ENCODE assay signal across 22 cellular contexts in genomic region chr19:40580619-40581018, GRCh38. TPM values are rescaled to one million over a fixed set of nuclear protein-coding genes. Genes with fewer than 3 reads are reported as not detected.
DNase-seq lines count a peak whose midpoint lies in the region; ATAC-seq, FAIRE-seq and TF ChIP-seq lines count a peak whose summit lies in the region.
"Had no signal": no experiment of that assay in that cellular context is flagged by ENCODE, and none has a peak within 500 bp of the region (broad histone marks: within the 10 kb centered on the region; RNA-seq: fewer than 3 reads in every experiment).

No MANE protein-coding gene starts in this region.

- no peak for TF ChIP-seq RAD21 in K562 (CRISPR knock-in tag; conservative IDR thresholded peaks at IDR 0.05 in 1 of 2, IDR thresholded peaks at IDR 0.05 in 1 of 2)

- intact Hi-C loops in K562 (cut with micrococcal nuclease) (no loop called here), stomach (cut with DNase I; ENCODE audit: low total_unique reads) (no loop called here)
- intact Hi-C loops in CD4-positive, alpha-beta T cell (cut with DNase I, micrococcal nuclease) = no loop called here

- TF ChIP-seq POLR2A in K562 (conservative IDR thresholded peaks at IDR 0.05) (no peak), stomach (IDR thresholded peaks at IDR 0.05) (no peak)

- CTCF ChIA-PET in K562 (lab: Yijun Ruan, JAX; ENCODE audit: low intra/inter-chr PET ratio) = no interaction called here
- CTCF ChIA-PET in CD4-positive, alpha-beta T cell (lab: Charles Lee) = no interaction called here

- H3K4me3 Mint-ChIP-seq in natural killer cell treated with Interleukin-12 subunit alpha and Interleukin-12 subunit beta and Interleukin-15 and Interleukin-18, amount 100 ng/mL, for 72 hours = no peak overlapping the region
- H3K4me3 Mint-ChIP-seq in CD4-positive, alpha-beta T cell = no peak overlapping the region

- H3K9me3 Mint-ChIP-seq in natural killer cell treated with Interleukin-12 subunit alpha and Interleukin-12 subunit beta and Interleukin-15 and Interleukin-18, amount 100 ng/mL, for 72 hours = no peaks in the 10 kb centered on the region
- no peaks in the 10 kb centered on the region for H3K9me3 Mint-ChIP-seq in CD4-positive, alpha-beta T cell
- H3K9me3 Mint-ChIP-seq: CD4-positive, CD25-positive, alpha-beta regulatory T cell had no signal

- no peaks in the 10 kb centered on the region for H3K9me3 ChIP-seq in BLaER1 treated with 17β-estradiol and CSF1 and Interleukin-3, amounts not matched to agents 10 nM and 100 nM (replicated peaks in 1 of 11)
- H3K9me3 ChIP-seq in K562 (replicated peaks; ENCODE audit: control insufficient read depth, insufficient read depth, low read depth, low read length) (no peaks in the 10 kb centered on the region), mononuclear cell (ENCODE audit: low read depth, low read length) (no peaks in the 10 kb centered on the region), stomach (no peaks in the 10 kb centered on the region)
- no peaks in the 10 kb centered on the region for H3K9me3 ChIP-seq in CD4-positive, alpha-beta T cell (ENCODE audit: control insufficient read depth, low read length)

- H3K27ac ChIP-seq in BLaER1 treated with 17β-estradiol and CSF1 and Interleukin-3, amounts not matched to agents 10 nM and 100 nM = peak overlapping the region; percentile 36 to 97 (median 88)
- H3K27ac ChIP-seq in K562 (ENCODE audit: extremely low read depth, low read depth, low read length) = peak overlapping the region; percentile 44; the same call in 2 of the 3 replicates
- H3K27ac ChIP-seq in stomach = peak overlapping the region in 3 of 5 donors; percentile 2 to 71 (median 66)
- H3K27ac ChIP-seq in CD4-positive, alpha-beta T cell (ENCODE audit: low read depth, low read length) = no peak overlapping the region

- H3K9ac ChIP-seq in BLaER1 treated with 17β-estradiol and CSF1 and Interleukin-3, amounts not matched to agents 10 nM and 100 nM = peak overlapping the region; percentile 22 to 87 (median 80)
- H3K9ac ChIP-seq in K562 (ENCODE audit: insufficient read depth in 1 of 2, low read depth in 2 of 2, low read length in 2 of 2) = peak overlapping the region in 1 of 2 experiments; percentile 79; a peak in 2 of 4 replicates

- FAIRE-seq in K562 (lab: Jason Lieb, UNC) = no peak
- FAIRE-seq: H54, HepG2 had no signal

- peaks cover 87 to 91% (median 89%) of the 10 kb centered on the region in 10 experiments for H3K4me1 ChIP-seq in BLaER1 treated with 17β-estradiol and CSF1 and Interleukin-3, amounts not matched to agents 10 nM and 100 nM
- H3K4me1 ChIP-seq in K562 (replicated peaks in 1 of 2; ENCODE audit: control insufficient read depth in 2 of 2, insufficient read depth in 2 of 2, low read length in 2 of 2) (peaks cover 17 to 42% of the 10 kb centered on the region in 2 experiments), mononuclear cell (ENCODE audit: insufficient read depth, low read length) (peaks cover 78% of the 10 kb centered on the region), stomach (peaks cover 3 to 29% (median 22%) of the 10 kb centered on the region in 4 donors)

- peaks cover 15 to 16% of the 10 kb centered on the region in 2 donors for H3K4me1 Mint-ChIP-seq in natural killer cell treated with Interleukin-12 subunit alpha and Interleukin-12 subunit beta and Interleukin-15 and Interleukin-18, amount 100 ng/mL, for 72 hours (ENCODE audit: low read depth in 2 of 2)
- H3K4me1 Mint-ChIP-seq in CD4-positive, alpha-beta T cell (ENCODE audit: low read depth) = peaks cover 27% of the 10 kb centered on the region

- peaks cover 20% of the 10 kb centered on the region for H3K36me3 Mint-ChIP-seq in natural killer cell treated with Interleukin-12 subunit alpha and Interleukin-12 subunit beta and Interleukin-15 and Interleukin-18, amount 100 ng/mL, for 72 hours
- H3K36me3 Mint-ChIP-seq in CD4-positive, alpha-beta T cell (ENCODE audit: low read depth) = peaks cover 77% of the 10 kb centered on the region

- WGBS in K562 (ENCODE audit: insufficient coverage, low coverage, missing lambda C conversion rate) = 94% methylated on average over 13 of the region's 13 CpGs
- WGBS in stomach, 5 donors = 92 to 98% (median 95%) methylated on average over 11 to 13 of the region's 13 CpGs

- no peak overlapping the region for H3K27ac Mint-ChIP-seq in natural killer cell treated with Interleukin-12 subunit alpha and Interleukin-12 subunit beta and Interleukin-15 and Interleukin-18, amount 100 ng/mL, for 72 hours
- no peak overlapping the region for H3K27ac Mint-ChIP-seq in CD4-positive, alpha-beta T cell
- H3K27ac Mint-ChIP-seq: CD4-positive, CD25-positive, alpha-beta regulatory T cell had no signal

- POLR2A ChIA-PET in K562 (lab: Yijun Ruan, JAX) = interaction anchor here (0.6 kb wide), 1 partner anchor 31 kb away, joined by 3 read pairs; no protein-coding TSS in a partner anchor
- POLR2A ChIA-PET in CD4-positive, alpha-beta T cell (lab: Charles Lee) = no interaction called here

- H3K27me3 ChIP-seq in BLaER1 treated with 17β-estradiol and CSF1 and Interleukin-3, amounts not matched to agents 10 nM and 100 nM = no peaks in the 10 kb centered on the region
- no peaks in the 10 kb centered on the region for H3K27me3 ChIP-seq in K562 (ENCODE audit: control insufficient read depth in 2 of 2, insufficient read depth in 2 of 2, low read length in 2 of 2)
- H3K27me3 ChIP-seq in mononuclear cell (ENCODE audit: insufficient read depth, low read length) = no peaks in the 10 kb centered on the region
- no peaks in the 10 kb centered on the region for H3K27me3 ChIP-seq in stomach
- H3K27me3 ChIP-seq in CD4-positive, alpha-beta T cell (ENCODE audit: control insufficient read depth, insufficient read depth, low read length) = no peaks in the 10 kb centered on the region

- H3K4me3 ChIP-seq in BLaER1 treated with 17β-estradiol and CSF1 and Interleukin-3, amounts not matched to agents 10 nM and 100 nM = peak overlapping the region in 8 of 10 experiments; percentile 17 to 86 (median 57); a peak in 14 of 20 replicates
- H3K4me3 ChIP-seq in K562 (no peak overlapping the region), mononuclear cell (ENCODE audit: low read length) (peak overlapping the region; percentile 3), stomach (peak overlapping the region in 1 of 4 donors; percentile 6)

- peaks cover 7% of the 10 kb centered on the region; the same call in 2 of the 3 replicates for H3K79me2 ChIP-seq in K562 (ENCODE audit: control insufficient read depth, insufficient read depth, low read length)

- H2AFZ ChIP-seq in K562 (ENCODE audit: low read depth, low read length) = no peak overlapping the region

- TF ChIP-seq EP300 in K562 (IDR thresholded peaks at IDR 0.05; ENCODE audit: low read length) (no peak), stomach (IDR thresholded peaks at IDR 0.05) (no peak)

- no peak for TF ChIP-seq CTCF in K562 (IDR thresholded peaks at IDR 0.05 in 2 of 3, conservative IDR thresholded peaks at IDR 0.05 in 1 of 3; ENCODE audit: insufficient read depth in 2 of 3, low read depth in 1 of 3, low read length in 3 of 3)
- no peak for TF ChIP-seq CTCF in stomach (IDR thresholded peaks at IDR 0.05)
- TF ChIP-seq CTCF in CD4-positive, alpha-beta T cell (IDR thresholded peaks at IDR 0.05) = no peak

- peaks cover 0 to 7% (median 0%) of the 10 kb centered on the region in 11 experiments; a peak in 2 of 22 replicates for H4K20me1 ChIP-seq in BLaER1 treated with 17β-estradiol and CSF1 and Interleukin-3, amounts not matched to agents 10 nM and 100 nM
- H4K20me1 ChIP-seq in K562 (replicated peaks; ENCODE audit: control insufficient read depth, insufficient read depth, low read length) = no peaks in the 10 kb centered on the region

- peak overlapping the region; percentile 76 to 99 (median 97) for H3K4me2 ChIP-seq in BLaER1 treated with 17β-estradiol and CSF1 and Interleukin-3, amounts not matched to agents 10 nM and 100 nM
- no peak overlapping the region for H3K4me2 ChIP-seq in K562 (ENCODE audit: insufficient read depth, low read length)

- no peaks in the 10 kb centered on the region for H3K27me3 Mint-ChIP-seq in natural killer cell treated with Interleukin-12 subunit alpha and Interleukin-12 subunit beta and Interleukin-15 and Interleukin-18, amount 100 ng/mL, for 72 hours
- no peaks in the 10 kb centered on the region for H3K27me3 Mint-ChIP-seq in CD4-positive, alpha-beta T cell
- H3K27me3 Mint-ChIP-seq: CD4-positive, CD25-positive, alpha-beta regulatory T cell had no signal

- no peaks in the 10 kb centered on the region for H3K9me1 ChIP-seq in K562 (ENCODE audit: control insufficient read depth, insufficient read depth, low read length)

- peaks cover 45 to 75% (median 59%) of the 10 kb centered on the region in 11 experiments for H3K36me3 ChIP-seq in BLaER1 treated with 17β-estradiol and CSF1 and Interleukin-3, amounts not matched to agents 10 nM and 100 nM
- H3K36me3 ChIP-seq in K562 (ENCODE audit: control insufficient read depth, insufficient read depth, low read length) (peaks cover 21% of the 10 kb centered on the region; the same call in 1 of the 3 replicates), stomach (peaks cover 23 to 66% (median 60%) of the 10 kb centered on the region in 4 donors)

- no TSS peak for BruUV-seq in K562 (replicated peaks; lab: Mats Ljungman, UMichigan)

- in situ Hi-C loops in K562 (cut with MboI) = no loop called here

- DNase-seq in K562 (ENCODE audit: extremely low read depth in 1 of 4, low spot score in 3 of 4) = no peak
- DNase-seq in stomach = no peak
- no peak for DNase-seq in natural killer cell treated with Interleukin-12 subunit alpha and Interleukin-12 subunit beta and Interleukin-15 and Interleukin-18, amount 100 ng/mL, for 72 hours (ENCODE audit: low spot score)
- DNase-seq in CD4-positive, alpha-beta T cell = no peak
- DNase-seq: CD4-positive, CD25-positive, alpha-beta regulatory T cell; COR-L47; DMS79 treated with DMSO at 0.1 percent for 48 hours; KG1; NCI-H1105; NCI-H146; NCI-H2029; NCI-H2227 treated with DMSO at 0.1 percent for 48 hours; NCI-H510A treated with DMSO at 0.1 percent for 48 hours; NCI-H748 treated with DMSO at 0.1 percent for 48 hours; NK-92 treated with Interleukin-12 subunit alpha and Interleukin-12 subunit beta, amount 100 ng/mL, for 24 hours had no signal

- ATAC-seq in K562 (no peak), HG03025 (IDR thresholded peaks at IDR 0.05; ENCODE audit: low FRiP score, unreplicated experiment) (no peak)
- no peak for ATAC-seq in natural killer cell treated with Interleukin-12 subunit alpha and Interleukin-12 subunit beta and Interleukin-15 and Interleukin-18, amount 100 ng/mL, for 72 hours
- ATAC-seq in CD4-positive, alpha-beta T cell (ENCODE audit: poor library complexity) = no peak
- ATAC-seq: HepG2, Panc1, SK-N-SH treated with all-trans-retinoic acid at 6 μM for 48 hours had no signal

RNA-seq across cellular contexts. Expression of gene SHKBP1, which starts 3.9 kb away (rescaled TPM):
- 33.3 and 146 TPM in 2 replicates for total RNA-seq in K562 (2011; cell fraction: chromatin; rRNA removed; ENCODE audit: low replicate concordance)
- total RNA-seq in K562 (2011; cell fraction: nucleolus; rRNA removed) = 62.0 and 84.4 TPM in 2 replicates
- 39.4 and 65.9 TPM in 2 replicates for total RNA-seq in K562 (2011; cell fraction: nucleoplasm; rRNA removed)
- total RNA-seq in K562 (2014; rRNA removed) = 33.7 and 48.0 TPM in 2 replicates
- 6.6 and 9.6 TPM in 2 replicates for total RNA-seq in K562 (2014; rRNA removed; fragmentation: Illumina TruSeq; extraction: Trizol)
- total RNA-seq in K562 (2015; rRNA removed; fragmentation: Illumina TruSeq; extraction: Trizol) = 17.5 and 22.3 TPM in 2 replicates
- total RNA-seq in K562 (2021) = 54.5 and 58.1 TPM in 2 replicates
- polyA plus RNA-seq in K562 (2011; rRNA removed) = 18.9 and 24.4 TPM in 2 replicates
- polyA plus RNA-seq in K562 (2011; cell fraction: cytosol; rRNA removed) = 34.0 and 79.0 TPM in 2 replicates
- 68.6 and 104 TPM in 2 replicates for polyA plus RNA-seq in K562 (2011; cell fraction: nucleus; rRNA removed)
- 56.1 and 106 TPM in 2 replicates for polyA plus RNA-seq in K562 (2012)
- 33.7 and 42.0 TPM in 2 replicates for polyA plus RNA-seq in K562 (2014; fragmentation: Illumina TruSeq; extraction: Trizol)
- 1 to 10 TPM; 1.2 to 4.9 TPM for polyA plus RNA-seq in K562 (2014; fragmentation: Nextera tagmentation; extraction: Ambion mirVana)
- 34.2 and 40.4 TPM in 2 replicates for polyA plus RNA-seq in K562 (2014; rRNA removed)
- 11.5 and 17.4 TPM in 2 replicates for polyA minus RNA-seq in K562 (2011; rRNA and poly(A)+ RNA removed)
- polyA minus RNA-seq in K562 (2011; cell fraction: cytosol; rRNA and poly(A)+ RNA removed) = 53.0 and 61.0 TPM in 2 replicates
- 18.8 and 19.9 TPM in 2 replicates for polyA minus RNA-seq in K562 (2011; cell fraction: nucleus; rRNA and poly(A)+ RNA removed)
- 55.9 TPM for total RNA-seq in mononuclear cell
- total RNA-seq in stomach = 100 to 1,000 TPM in 1 of 5 donors, 10 to 100 TPM in 4; 15.8 to 102 (median 70.6) TPM
- polyA plus RNA-seq in stomach = 10 to 100 TPM; 76.1 to 95.7 (median 79.9) TPM
- total RNA-seq in natural killer cell treated with Interleukin-12 subunit alpha and Interleukin-12 subunit beta and Interleukin-15 and Interleukin-18, amount 100 ng/mL, for 72 hours = 100 to 1,000 TPM; 131 to 149 TPM
- total RNA-seq in CD4-positive, alpha-beta T cell = 10 to 100 TPM; 82.5 to 92.9 TPM

RNA-seq across cellular contexts. Expression of gene LTBP4, which starts 20.6 kb away (rescaled TPM):
- 209 and 457 TPM in 2 replicates for total RNA-seq in K562 (2011; cell fraction: chromatin; rRNA removed; ENCODE audit: low replicate concordance)
- 301 and 327 TPM in 2 replicates for total RNA-seq in K562 (2011; cell fraction: nucleolus; rRNA removed)
- total RNA-seq in K562 (2011; cell fraction: nucleoplasm; rRNA removed) = 219 and 259 TPM in 2 replicates
- total RNA-seq in K562 (2014; rRNA removed) (38.7 and 44.5 TPM in 2 replicates), K562 (2014; rRNA removed; fragmentation: Illumina TruSeq; extraction: Trizol) (6.1 and 9.7 TPM in 2 replicates), K562 (2015; rRNA removed; fragmentation: Illumina TruSeq; extraction: Trizol) (19.9 and 25.0 TPM in 2 replicates), K562 (2021) (148 and 160 TPM in 2 replicates), mononuclear cell (16.2 TPM), stomach (1,000 to 10,000 TPM in 1 of 5 donors, 100 to 1,000 TPM in 3, 10 to 100 TPM in 1; 79.0 to 1,027 (median 190) TPM)
- polyA plus RNA-seq in K562 (2011; rRNA removed) (34.4 and 64.2 TPM in 2 replicates), K562 (2014; fragmentation: Illumina TruSeq; extraction: Trizol) (31.6 and 65.6 TPM in 2 replicates), K562 (2014; fragmentation: Nextera tagmentation; extraction: Ambion mirVana) (under 1 TPM; 0.35 to 0.53 TPM), K562 (2014; rRNA removed) (108 and 112 TPM in 2 replicates), stomach (100 to 1,000 TPM in 1 of 3 donors, 10 to 100 TPM in 2; 66.1 to 102 (median 98.6) TPM)
- polyA plus RNA-seq in K562 (2011; cell fraction: cytosol; rRNA removed) = 40.5 and 63.1 TPM in 2 replicates
- 400 and 488 TPM in 2 replicates for polyA plus RNA-seq in K562 (2011; cell fraction: nucleus; rRNA removed)
- 256 and 263 TPM in 2 replicates for polyA plus RNA-seq in K562 (2012)
- 6.8 and 10.0 TPM in 2 replicates for polyA minus RNA-seq in K562 (2011; rRNA and poly(A)+ RNA removed)
- polyA minus RNA-seq in K562 (2011; cell fraction: cytosol; rRNA and poly(A)+ RNA removed) = 50.8 and 74.4 TPM in 2 replicates
- 47.9 and 57.5 TPM in 2 replicates for polyA minus RNA-seq in K562 (2011; cell fraction: nucleus; rRNA and poly(A)+ RNA removed)
- 10 to 100 TPM; 28.1 to 59.0 TPM for total RNA-seq in natural killer cell treated with Interleukin-12 subunit alpha and Interleukin-12 subunit beta and Interleukin-15 and Interleukin-18, amount 100 ng/mL, for 72 hours
- 100 to 1,000 TPM; 116 to 134 TPM for total RNA-seq in CD4-positive, alpha-beta T cell
